ENCODE assay signal across 1 cellular context in the genomic region with DNA sequence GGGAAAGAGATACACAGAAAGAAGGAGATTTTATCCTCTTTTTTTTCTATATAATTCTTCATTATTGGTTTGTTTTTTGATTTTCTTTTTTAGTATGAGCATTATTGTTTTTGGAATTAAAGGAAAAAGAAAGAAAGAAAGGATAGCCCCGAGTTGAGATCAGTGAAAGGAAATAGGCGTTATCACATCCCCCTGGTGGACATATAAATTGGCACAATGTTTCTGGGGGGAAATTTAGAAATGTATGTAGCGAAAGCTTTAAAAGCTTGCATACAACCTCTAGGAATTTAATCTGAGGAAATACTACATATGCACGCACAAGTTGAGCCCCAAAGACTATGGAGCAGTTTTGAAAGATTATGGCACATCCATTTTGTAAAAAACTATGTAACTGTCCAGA.
TF ChIP-seq lines count a peak whose summit lies in the region.

No MANE protein-coding gene starts in this region.

TF ChIP-seq in HCT116, 20 proteins besides CTCF, POLR2A, EP300 and RAD21 (continued from another document):
- TF ChIP-seq ZNF274 (IDR thresholded peaks at IDR 0.05; ENCODE audit: low read depth, low read length) (no peak), CEBPB (IDR thresholded peaks at IDR 0.05; ENCODE audit: low read depth) (no peak), ELF1 (IDR thresholded peaks at IDR 0.05; ENCODE audit: borderline replicate concordance, low read depth) (no peak), REST (IDR thresholded peaks at IDR 0.05; ENCODE audit: low read depth) (no peak), FOSL1 (IDR thresholded peaks at IDR 0.05; ENCODE audit: low read depth) (no peak), SRF (IDR thresholded peaks at IDR 0.05; ENCODE audit: low read depth) (no peak), YY1 (IDR thresholded peaks at IDR 0.05; ENCODE audit: extremely low read depth, insufficient replicate concordance, low read depth, low read length) (no peak), POLR2AphosphoS5 (IDR thresholded peaks at IDR 0.05; ENCODE audit: low read depth, low read length) (no peak), ZFX (IDR thresholded peaks at IDR 0.05) (no peak), CBX3 (IDR thresholded peaks at IDR 0.05; ENCODE audit: low read depth) (no peak), JUND (IDR thresholded peaks at IDR 0.05) (no peak), SIN3A (IDR thresholded peaks at IDR 0.05; ENCODE audit: low read depth) (no peak), EGR1 (IDR thresholded peaks at IDR 0.05; ENCODE audit: low read depth) (no peak), TCF7L2 (IDR thresholded peaks at IDR 0.05; ENCODE audit: borderline replicate concordance, extremely low read depth, insufficient read depth, insufficient read length) (no peak), EZH2 (IDR thresholded peaks at IDR 0.05) (no peak), EZH2phosphoT487 (IDR thresholded peaks at IDR 0.05; ENCODE audit: borderline replicate concordance) (no peak)
- TF ChIP-seq, protein P1, sequence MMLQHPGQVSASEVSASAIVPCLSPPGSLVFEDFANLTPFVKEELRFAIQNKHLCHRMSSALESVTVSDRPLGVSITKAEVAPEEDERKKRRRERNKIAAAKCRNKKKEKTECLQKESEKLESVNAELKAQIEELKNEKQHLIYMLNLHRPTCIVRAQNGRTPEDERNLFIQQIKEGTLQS (IDR thresholded peaks at IDR 0.05): no peak
